Comparison of ENCODE assay signal across 11 cellular contexts in the genomic region with DNA sequence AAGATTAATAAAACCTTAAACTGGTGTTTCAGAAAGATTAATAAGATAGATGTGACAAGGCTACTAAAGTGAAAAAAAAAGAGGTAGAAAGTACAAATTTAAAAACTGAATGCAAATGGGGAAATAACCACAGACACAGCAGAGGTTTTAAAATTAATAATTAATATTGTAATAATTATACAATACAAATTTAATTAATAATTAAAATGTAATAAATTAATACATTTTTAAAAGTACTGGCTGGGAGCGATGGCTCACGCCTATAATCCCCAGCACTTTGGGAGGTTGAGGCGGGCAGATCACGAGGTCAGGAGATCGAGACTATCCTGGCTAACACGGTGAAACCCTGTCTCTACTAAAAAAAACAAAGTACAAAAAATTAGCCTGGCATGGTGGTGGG. TPM values are rescaled to one million over a fixed set of nuclear protein-coding genes. Genes with fewer than 3 reads are reported as not detected.
"Had no signal": no experiment of that assay in that cellular context is flagged by ENCODE, and none has a peak within 500 bp of the region (broad histone marks: within the 10 kb centered on the region; RNA-seq: fewer than 3 reads in every experiment).

No MANE protein-coding gene starts in this region.

- H3K4me3 ChIP-seq: GM23248, HAP-1 had no signal

- H3K9me3 Mint-ChIP-seq: HFFc6 had no signal

- H3K4me3 Mint-ChIP-seq: HFFc6, IgD-negative memory B cell had no signal

- H3K36me3 Mint-ChIP-seq: IgD-negative memory B cell had no signal

- ATAC-seq: HCT116, HepG2 had no signal

- H3K4me1 ChIP-seq: HAP-1 had no signal

- H3K9me3 ChIP-seq: HAP-1 had no signal

- H3K4me1 Mint-ChIP-seq: IgD-negative memory B cell had no signal

- H3K27ac ChIP-seq: GM23248, HL-60 had no signal

- H3K36me3 ChIP-seq: HAP-1 had no signal

- H3K9ac ChIP-seq: GM23248 had no signal

- H3K27ac Mint-ChIP-seq: HFFc6, IgD-negative memory B cell had no signal

- DNase-seq: GM23248, GOT3, H7, HFFc6 had no signal

- FAIRE-seq: HepG2 had no signal

RNA-seq across cellular contexts. Expression of a gene that starts 26.8 kb away (rescaled TPM):
- total RNA-seq: GM23248, H4, H7, HepG2, HFFc6, HT1080 had no signal
- polyA plus RNA-seq: GM23248, HepG2 had no signal
